39 cellular contexts compared by ENCODE assay signal in the genomic region with DNA sequence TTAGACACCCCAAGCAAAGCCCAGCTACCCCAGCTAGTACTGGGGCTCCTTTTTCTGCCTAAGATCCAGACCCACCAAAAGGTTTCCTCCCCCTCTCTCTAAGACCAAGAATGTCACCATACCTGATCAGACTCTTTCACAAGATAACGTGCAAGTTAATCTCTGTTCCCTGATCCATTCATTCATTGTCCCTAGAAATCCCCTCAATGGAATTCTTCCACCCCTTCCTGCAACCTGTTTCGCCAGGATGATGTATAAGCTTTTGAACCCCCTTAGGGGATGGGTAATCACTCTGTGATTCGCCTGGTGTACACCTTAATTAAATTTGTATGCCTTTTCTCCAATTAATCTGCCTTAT. TPM values are rescaled to one million over a fixed set of nuclear protein-coding genes. Genes with fewer than 3 reads are reported as not detected.
"Had no signal": no experiment of that assay in that cellular context is flagged by ENCODE, and none has a peak within 500 bp of the region (broad histone marks: within the 10 kb centered on the region; RNA-seq: fewer than 3 reads in every experiment).

No MANE protein-coding gene starts in this region.

- H3K4me1 ChIP-seq: adrenal gland, body of pancreas, breast epithelium had no signal

- H3K9me3 ChIP-seq: adrenal gland, body of pancreas, breast epithelium had no signal

- H3K36me3 ChIP-seq: adrenal gland, brain microvascular endothelial cell, breast epithelium had no signal

- H3K9me3 Mint-ChIP-seq: activated B cell treated with CpG ODN at 0.5 μM for 24 hours; activated CD4-positive, alpha-beta memory T cell treated with anti-CD3 and anti-CD28 coated beads for 36 hours; activated CD4-positive, alpha-beta T cell treated with anti-CD3 and anti-CD28 coated beads, Interleukin-2, amount 10 ng/mL, durations not matched to agents 24 days and 14 days; activated CD8-positive, alpha-beta T cell treated with anti-CD3 and anti-CD28 coated beads for 36 hours; activated naive CD4-positive, alpha-beta T cell treated with anti-CD3 and anti-CD28 coated beads for 36 hours; activated naive CD4-positive, alpha-beta T cell treated with anti-CD3 and anti-CD28 coated beads, Interleukin-2, amount 50 U/mL, for 72 hours; activated naive CD8-positive, alpha-beta T cell treated with anti-CD3 and anti-CD28 coated beads for 36 hours; activated T-cell treated with anti-CD3 and anti-CD28 coated beads, Interleukin-2, amount 50 U/mL, for 4 hours; activated T-cell treated with anti-CD3 and anti-CD28 coated beads, Interleukin-2, amount 50 U/mL, for 72 hours; activated T-helper 1 cell treated with anti-CD3 and anti-CD28 coated beads, Interleukin-12 subunit alpha, Interleukin-12 subunit beta, Interleukin-2, Interleukin-4 antibody, amounts not matched to agents 30 ng/mL and 10 ng/mL and 1 ng/mL, durations not matched to agents 14 hours and 24 hours and 36 hours; activated T-helper 17 cell treated with anti-CD3 and anti-CD28 coated beads, Interleukin-2, amount 50 U/mL, for 72 hours; T-helper 1 cell treated with Interleukin-12 subunit alpha and Interleukin-12 subunit beta and Interleukin-4 antibody, amounts not matched to agents 30 μg/mL and 1 μg/mL, for 36 hours; T-helper 2 cell treated with Interferon-gamma antibody and Interleukin-4, amounts not matched to agents 5 μg/mL and 100 μg/mL, for 36 hours had no signal

- H3K36me3 Mint-ChIP-seq: activated CD4-positive, alpha-beta memory T cell treated with anti-CD3 and anti-CD28 coated beads for 36 hours; activated naive CD4-positive, alpha-beta T cell treated with anti-CD3 and anti-CD28 coated beads, Interleukin-2, amount 50 U/mL, for 72 hours; activated naive CD8-positive, alpha-beta T cell treated with anti-CD3 and anti-CD28 coated beads for 36 hours had no signal

- H3K4me3 ChIP-seq: adrenal gland, body of pancreas, breast epithelium had no signal

- FAIRE-seq: astrocyte, TTC549 had no signal

- ATAC-seq: activated CD8-positive, alpha-beta T cell treated with anti-CD3 and anti-CD28 coated beads for 36 hours; activated T-cell treated with anti-CD3 and anti-CD28 coated beads, Interleukin-2, amount 50 U/mL, for 4 hours; body of pancreas had no signal

- H3K27ac ChIP-seq: adrenal gland, body of pancreas, brain microvascular endothelial cell, breast epithelium, VCaP had no signal

- H3K27ac Mint-ChIP-seq: activated B cell treated with CpG ODN at 0.5 μM for 24 hours; activated CD4-positive, alpha-beta memory T cell treated with anti-CD3 and anti-CD28 coated beads for 36 hours; activated CD4-positive, alpha-beta T cell treated with anti-CD3 and anti-CD28 coated beads for 36 hours; activated CD4-positive, alpha-beta T cell treated with anti-CD3 and anti-CD28 coated beads, Interleukin-2, amount 10 ng/mL, durations not matched to agents 24 days and 14 days; activated CD8-positive, alpha-beta T cell treated with anti-CD3 and anti-CD28 coated beads for 36 hours; activated naive CD4-positive, alpha-beta T cell treated with anti-CD3 and anti-CD28 coated beads for 36 hours; activated naive CD4-positive, alpha-beta T cell treated with anti-CD3 and anti-CD28 coated beads, Interleukin-2, amount 50 U/mL, for 72 hours; activated naive CD8-positive, alpha-beta T cell treated with anti-CD3 and anti-CD28 coated beads for 36 hours; activated T-cell treated with anti-CD3 and anti-CD28 coated beads, Interleukin-2, amount 50 U/mL, for 72 hours; activated T-helper 1 cell treated with anti-CD3 and anti-CD28 coated beads, Interleukin-12 subunit alpha, Interleukin-12 subunit beta, Interleukin-2, Interleukin-4 antibody, amounts not matched to agents 30 ng/mL and 10 ng/mL and 1 ng/mL, durations not matched to agents 14 hours and 24 hours and 36 hours; activated T-helper 17 cell treated with anti-CD3 and anti-CD28 coated beads, Interleukin-2, amount 50 U/mL, for 72 hours; T-helper 1 cell treated with Interleukin-12 subunit alpha and Interleukin-12 subunit beta and Interleukin-4 antibody, amounts not matched to agents 30 μg/mL and 1 μg/mL, for 36 hours; T-helper 2 cell treated with Interferon-gamma antibody and Interleukin-4, amounts not matched to agents 5 μg/mL and 100 μg/mL, for 36 hours had no signal

- H3K27me3 ChIP-seq: adrenal gland, body of pancreas, brain microvascular endothelial cell, breast epithelium had no signal

- H3K4me3 Mint-ChIP-seq: activated B cell treated with CpG ODN at 0.5 μM for 24 hours; activated CD4-positive, alpha-beta memory T cell treated with anti-CD3 and anti-CD28 coated beads for 36 hours; activated CD4-positive, alpha-beta T cell treated with anti-CD3 and anti-CD28 coated beads for 36 hours; activated CD4-positive, alpha-beta T cell treated with anti-CD3 and anti-CD28 coated beads, Interleukin-2, amount 10 ng/mL, durations not matched to agents 24 days and 14 days; activated CD8-positive, alpha-beta T cell treated with anti-CD3 and anti-CD28 coated beads for 36 hours; activated naive CD4-positive, alpha-beta T cell treated with anti-CD3 and anti-CD28 coated beads for 36 hours; activated naive CD8-positive, alpha-beta T cell treated with anti-CD3 and anti-CD28 coated beads for 36 hours; activated T-cell treated with anti-CD3 and anti-CD28 coated beads, Interleukin-2, amount 50 U/mL, for 4 hours; activated T-cell treated with anti-CD3 and anti-CD28 coated beads, Interleukin-2, amount 50 U/mL, for 72 hours; activated T-helper 1 cell treated with anti-CD3 and anti-CD28 coated beads, Interleukin-12 subunit alpha, Interleukin-12 subunit beta, Interleukin-2, Interleukin-4 antibody, amounts not matched to agents 30 ng/mL and 10 ng/mL and 1 ng/mL, durations not matched to agents 14 hours and 24 hours and 36 hours; T-helper 1 cell treated with Interleukin-12 subunit alpha and Interleukin-12 subunit beta and Interleukin-4 antibody, amounts not matched to agents 30 μg/mL and 1 μg/mL, for 36 hours; T-helper 2 cell treated with Interferon-gamma antibody and Interleukin-4, amounts not matched to agents 5 μg/mL and 100 μg/mL, for 36 hours had no signal

- H3K4me1 Mint-ChIP-seq: activated B cell treated with CpG ODN at 0.5 μM for 24 hours had no signal

- DNase-seq: activated B cell treated with CpG ODN at 0.5 μM for 24 hours; activated CD4-positive, alpha-beta memory T cell treated with anti-CD3 and anti-CD28 coated beads for 36 hours; activated CD4-positive, alpha-beta T cell treated with anti-CD3 and anti-CD28 coated beads for 1 hour; activated CD4-positive, alpha-beta T cell treated with anti-CD3 and anti-CD28 coated beads for 36 hours; activated CD4-positive, alpha-beta T cell treated with anti-CD3 and anti-CD28 coated beads, Interleukin-2, amount 10 ng/mL, durations not matched to agents 24 days and 14 days; activated CD4-positive, alpha-beta T cell treated with anti-CD3 and anti-CD28 coated beads, Interleukin-2, amount 50 U/mL, for 1 hour; activated CD4-positive, alpha-beta T cell treated with anti-CD3 and anti-CD28 coated beads, Interleukin-2, amount 50 U/mL, for 4 hours; activated CD8-positive, alpha-beta memory T cell treated with anti-CD3 and anti-CD28 coated beads, Interleukin-2, amount 50 U/mL, for 4 hours; activated CD8-positive, alpha-beta T cell treated with anti-CD3 and anti-CD28 coated beads for 36 hours; activated effector memory CD4-positive, alpha-beta T cell treated with anti-CD3 and anti-CD28 coated beads, Interleukin-2, amount 50 U/mL, for 16 hours; activated gamma-delta T cell treated with Interleukin-2 at 50 U/mL for 16 hours; activated naive CD4-positive, alpha-beta T cell; activated naive CD4-positive, alpha-beta T cell treated with anti-CD3 and anti-CD28 coated beads for 36 hours; activated naive CD4-positive, alpha-beta T cell treated with anti-CD3 and anti-CD28 coated beads, Interleukin-2, amount 50 U/mL, for 16 hours; activated naive CD8-positive, alpha-beta T cell treated with anti-CD3 and anti-CD28 coated beads for 36 hours; activated T-cell treated with anti-CD3 and anti-CD28 coated beads for 4 hours; activated T-cell treated with anti-CD3 and anti-CD28 coated beads, Interleukin-2, amount 50 U/mL, for 1 hour; activated T-cell treated with anti-CD3 and anti-CD28 coated beads, Interleukin-2, amount 50 U/mL, for 4 hours; activated T-cell treated with anti-CD3 and anti-CD28 coated beads, Interleukin-2, amount 50 U/mL, for 72 hours; adrenal gland; amniotic stem cell; aorta; body of pancreas; brain microvascular endothelial cell; central memory CD4-positive, alpha-beta T cell; T-helper 2 cell; T-helper 9 cell had no signal

RNA-seq across cellular contexts. Expression of a gene that starts 26.3 kb away (rescaled TPM):
- total RNA-seq: activated B cell treated with CpG ODN at 0.5 μM for 24 hours; activated CD4-positive, alpha-beta memory T cell treated with anti-CD3 and anti-CD28 coated beads for 36 hours; activated CD4-positive, alpha-beta T cell treated with anti-CD3 and anti-CD28 coated beads for 36 hours; activated CD4-positive, alpha-beta T cell treated with anti-CD3 and anti-CD28 coated beads, Interleukin-2, amount 10 ng/mL, durations not matched to agents 24 days and 14 days; activated CD8-positive, alpha-beta memory T cell treated with anti-CD3 and anti-CD28 coated beads for 36 hours; activated CD8-positive, alpha-beta T cell treated with anti-CD3 and anti-CD28 coated beads for 36 hours; activated naive CD4-positive, alpha-beta T cell treated with anti-CD3 and anti-CD28 coated beads for 36 hours; activated naive CD4-positive, alpha-beta T cell treated with anti-CD3 and anti-CD28 coated beads, Interleukin-2, amount 50 U/mL, for 72 hours; activated naive CD8-positive, alpha-beta T cell treated with anti-CD3 and anti-CD28 coated beads for 36 hours; activated T-cell treated with anti-CD3 and anti-CD28 coated beads, Interleukin-2, amount 50 U/mL, for 4 hours; activated T-cell treated with anti-CD3 and anti-CD28 coated beads, Interleukin-2, amount 50 U/mL, for 72 hours; activated T-helper 1 cell treated with anti-CD3 and anti-CD28 coated beads, Interleukin-12 subunit alpha, Interleukin-12 subunit beta, Interleukin-2, Interleukin-4 antibody, amounts not matched to agents 30 ng/mL and 10 ng/mL and 1 ng/mL, durations not matched to agents 14 hours and 24 hours and 36 hours; activated T-helper 17 cell treated with anti-CD3 and anti-CD28 coated beads, Interleukin-2, amount 50 U/mL, for 72 hours; adrenal gland; aorta; astrocyte; body of pancreas; breast epithelium; cardiac septum; cerebellum had no signal
- polyA plus RNA-seq: adrenal gland, aorta had no signal
